Comparison of ENCODE assay signal across 17 cellular contexts in genomic region chr12:69101505-69101904, GRCh38.
A peak's percentile ranks its signal among the peaks of the same experiment; 100 is the strongest.
DNase-seq lines count a peak whose midpoint lies in the region; ATAC-seq, FAIRE-seq and TF ChIP-seq lines count a peak whose summit lies in the region.
"Had no signal": no experiment of that assay in that cellular context is flagged by ENCODE, and none has a peak within 500 bp of the region (broad histone marks: within the 10 kb centered on the region; RNA-seq: fewer than 3 reads in every experiment).

No MANE protein-coding gene starts in this region.

- no peaks in the 10 kb centered on the region for H3K9me3 ChIP-seq in osteoblast (ENCODE audit: low read depth, low read length)
- H3K9me3 ChIP-seq: esophagus squamous epithelium had no signal

- H3K4me1 ChIP-seq in osteoblast (ENCODE audit: insufficient read depth, low read length): peaks cover 11% of the 10 kb centered on the region

- peak; percentile 83 for FAIRE-seq in endometrium (lab: Jason Lieb, UNC)
- FAIRE-seq: H1 had no signal

- no peak for TF ChIP-seq CTCF in osteoblast (IDR thresholded peaks at IDR 0.05; ENCODE audit: extremely low read depth, low read depth, low read length)

- no peak for ATAC-seq in GM18517 (IDR thresholded peaks at IDR 0.05; ENCODE audit: unreplicated experiment)
- ATAC-seq: activated naive CD4-positive, alpha-beta T cell treated with anti-CD3 and anti-CD28 coated beads, Interleukin-2, amount 50 U/mL, for 72 hours; T-cell had no signal

- H3K27me3 ChIP-seq in osteoblast (ENCODE audit: insufficient read depth, low read length): peaks cover 3% of the 10 kb centered on the region

- H4K20me1 ChIP-seq in osteoblast (ENCODE audit: insufficient read depth, low read length): no peaks in the 10 kb centered on the region

- no peak overlapping the region for H2AFZ ChIP-seq in osteoblast (ENCODE audit: low read length)

- H3K4me3 ChIP-seq in osteoblast (ENCODE audit: insufficient read depth, low read length): no peak overlapping the region
- H3K4me3 ChIP-seq: esophagus squamous epithelium had no signal

- H3K4me2 ChIP-seq in osteoblast (ENCODE audit: insufficient read depth, low read length): no peak overlapping the region

- H3K79me2 ChIP-seq in osteoblast (ENCODE audit: insufficient read depth, low read length): no peaks in the 10 kb centered on the region

- H3K27ac ChIP-seq in osteoblast (ENCODE audit: low read depth, low read length): no peak overlapping the region
- H3K27ac ChIP-seq: esophagus squamous epithelium had no signal

- DNase-seq in DMS53 (lab: John Stamatoyannopoulos, UW) (peak; percentile 97), NCI-H2029 (lab: John Stamatoyannopoulos, UW) (peak; percentile 90), myocyte (ENCODE audit: low read depth) (peak; percentile 63), osteoblast (ENCODE audit: insufficient read length, low spot score, missing footprints) (no peak), EL (no peak)
- DNase-seq: activated CD4-positive, CD25-positive, alpha-beta regulatory T cell treated with anti-CD3 and anti-CD28 coated beads, Interleukin-2, amount 50 U/mL, for 72 hours; activated CD8-positive, alpha-beta memory T cell treated with anti-CD3 and anti-CD28 coated beads, Interleukin-2, amount 50 U/mL, for 48 hours; CD4-positive, alpha-beta memory T cell; esophagus squamous epithelium; NCI-H1930; retina; stimulated activated naive CD4-positive, alpha-beta T cell treated with Interleukin-2 at 50 U/mL for 16 hours; T-cell had no signal

- no peaks in the 10 kb centered on the region for H3K36me3 ChIP-seq in osteoblast (ENCODE audit: insufficient read depth, low read length)
- H3K36me3 ChIP-seq: esophagus squamous epithelium had no signal

Comparison
In these comparisons a context has a peak if more than half of its experiments do, and no peak if none do; other contexts are left out.
1. DNase-seq: peak in DMS53 (single experiment), NCI-H2029 (single experiment) and myocyte (single experiment); none in osteoblast (single experiment) and EL (single experiment).